ENCODE assay signal across 14 cellular contexts in the genomic region with DNA sequence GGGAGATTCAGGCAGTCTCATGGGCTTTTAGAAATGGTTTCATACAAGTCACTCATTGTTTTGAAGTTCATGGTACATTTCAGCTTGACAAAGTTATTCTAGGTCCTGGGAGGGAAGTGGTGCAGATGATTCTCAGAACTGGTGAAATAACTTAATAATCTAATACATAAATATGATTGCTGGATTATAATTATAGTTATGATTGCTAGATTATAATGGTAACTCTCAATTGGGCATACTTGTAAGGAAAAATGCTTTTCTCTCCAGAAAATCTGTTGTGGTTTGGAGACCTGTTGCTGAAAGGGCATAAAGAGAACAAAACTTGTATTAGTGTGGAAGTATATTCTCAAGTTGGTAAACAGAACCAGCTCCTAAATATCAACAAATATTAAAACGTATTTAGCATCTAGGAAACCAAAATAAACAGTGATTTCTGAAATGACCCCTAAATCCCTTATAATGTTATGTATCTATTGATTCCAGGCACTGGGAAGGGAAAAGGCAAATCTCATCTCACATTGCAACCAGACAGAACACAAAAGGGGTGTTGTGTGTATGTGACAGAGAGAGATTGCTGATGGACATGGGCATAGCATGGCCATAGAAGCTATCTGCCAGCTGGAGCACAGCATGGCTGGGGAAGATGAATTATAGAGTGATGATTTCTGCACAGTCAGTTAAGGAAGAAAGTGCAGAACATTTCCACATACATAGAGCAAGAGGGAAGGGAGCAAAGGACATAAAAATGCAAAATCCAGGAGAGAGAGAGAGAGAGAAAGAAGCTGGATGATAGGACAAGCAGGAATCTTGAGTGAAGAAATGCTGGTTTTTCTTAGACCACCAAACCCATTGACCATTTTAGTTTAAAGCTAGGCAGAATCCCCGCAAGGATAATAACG.
DNase-seq lines count a peak whose midpoint lies in the region; ATAC-seq and TF ChIP-seq lines count a peak whose summit lies in the region.
"Had no signal": no experiment of that assay in that cellular context is flagged by ENCODE, and none has a peak within 500 bp of the region (broad histone marks: within the 10 kb centered on the region; RNA-seq: fewer than 3 reads in every experiment).

No MANE protein-coding gene starts in this region.

- ATAC-seq in heart right ventricle = no peak
- no peak for ATAC-seq in left cardiac atrium
- ATAC-seq in T-helper 17 cell = no peak
- no peak for ATAC-seq in activated CD4-positive, CD25-positive, alpha-beta regulatory T cell treated with anti-CD3 and anti-CD28 coated beads, Interleukin-2, amount 50 U/mL, for 24 hours
- ATAC-seq in foreskin keratinocyte = no peak

- peaks cover 21% of the 10 kb centered on the region for H3K4me1 Mint-ChIP-seq in T-helper 17 cell

- H3F3A ChIP-seq in smooth muscle cell (ENCODE audit: low read depth) = no peaks in the 10 kb centered on the region

- H3K79me2 ChIP-seq in smooth muscle cell (ENCODE audit: low read depth) = no peaks in the 10 kb centered on the region

- H3K4me3 ChIP-seq in heart right ventricle = no peak overlapping the region
- no peak overlapping the region for H3K4me3 ChIP-seq in smooth muscle cell
- H3K4me3 ChIP-seq in thyroid gland (replicated peaks in 1 of 3) = no peak overlapping the region
- H3K4me3 ChIP-seq: ascending aorta had no signal

- H3K9ac ChIP-seq in smooth muscle cell (ENCODE audit: low read depth) = no peak overlapping the region

- peaks cover 21% of the 10 kb centered on the region for H3K36me3 Mint-ChIP-seq in T-helper 17 cell (ENCODE audit: low read depth)

- TF ChIP-seq CTCF in heart right ventricle (IDR thresholded peaks at IDR 0.05) = no peak
- TF ChIP-seq CTCF in smooth muscle cell (IDR thresholded peaks at IDR 0.05; ENCODE audit: borderline replicate concordance, insufficient read depth, poor library complexity, severe bottlenecking) = no peak
- no peak for TF ChIP-seq CTCF in thyroid gland (IDR thresholded peaks at IDR 0.05)
- no peak for TF ChIP-seq CTCF in foreskin keratinocyte (conservative IDR thresholded peaks at IDR 0.05)

- no peaks in the 10 kb centered on the region for H3K9me3 ChIP-seq in heart right ventricle
- no peaks in the 10 kb centered on the region for H3K9me3 ChIP-seq in T-helper 17 cell (ENCODE audit: control insufficient read depth, low read length, poor library complexity, severe bottlenecking)
- no peaks in the 10 kb centered on the region for H3K9me3 ChIP-seq in smooth muscle cell (replicated peaks; ENCODE audit: low read depth)
- no peaks in the 10 kb centered on the region for H3K9me3 ChIP-seq in thyroid gland
- H3K9me3 ChIP-seq: ascending aorta had no signal

- DNase-seq in heart right ventricle = no peak
- DNase-seq in left cardiac atrium = no peak
- DNase-seq in T-helper 17 cell = no peak
- DNase-seq in foreskin melanocyte = peak; percentile 74
- no peak for DNase-seq in smooth muscle cell (lab: John Stamatoyannopoulos, UW; ENCODE audit: unreplicated experiment)
- DNase-seq in thyroid gland = no peak
- DNase-seq in foreskin keratinocyte = no peak
- DNase-seq: activated CD4-positive, alpha-beta T cell treated with anti-CD3 and anti-CD28 coated beads for 4 hours; activated CD8-positive, alpha-beta memory T cell treated with anti-CD3 and anti-CD28 coated beads, Interleukin-2, amount 50 U/mL, for 4 hours; activated naive CD4-positive, alpha-beta T cell treated with Interleukin-2 at 50 U/mL for 16 hours; cortex of kidney; mesendoderm had no signal

- no peak overlapping the region for H2AFZ ChIP-seq in smooth muscle cell (ENCODE audit: low read depth)

- H3K4me1 ChIP-seq in heart right ventricle (peaks cover 0 to 34% (median 23%) of the 10 kb centered on the region in 9 donors), smooth muscle cell (ENCODE audit: low read depth) (peaks cover 6% of the 10 kb centered on the region), thyroid gland (peaks cover 18 to 20% of the 10 kb centered on the region in 2 donors), foreskin keratinocyte (peaks cover 8% of the 10 kb centered on the region)

- peak overlapping the region in 6 of 10 donors; percentile 3 to 75 (median 44) for H3K27ac ChIP-seq in heart right ventricle
- no peak overlapping the region for H3K27ac ChIP-seq in smooth muscle cell (ENCODE audit: low read depth)
- H3K27ac ChIP-seq in thyroid gland = no peak overlapping the region
- H3K27ac ChIP-seq in foreskin keratinocyte = no peak overlapping the region

- no peaks in the 10 kb centered on the region for H3K27me3 Mint-ChIP-seq in T-helper 17 cell

- WGBS in heart right ventricle, 2 donors = 68 to 79% methylated on average over 3 of the region's 3 CpGs
- 82% methylated on average over 3 of the region's 3 CpGs for WGBS in smooth muscle cell (ENCODE audit: low lambda C conversion rate)
- WGBS in thyroid gland, 2 donors = 75 to 90% methylated on average over 3 of the region's 3 CpGs

- no peak for TF ChIP-seq POLR2A in thyroid gland (IDR thresholded peaks at IDR 0.05)

- H3K4me2 ChIP-seq in smooth muscle cell = peak overlapping the region; percentile 6

- peak overlapping the region; percentile 51 for H3K27ac Mint-ChIP-seq in T-helper 17 cell

- no peak overlapping the region for H3K4me3 Mint-ChIP-seq in T-helper 17 cell

- peaks cover 0 to 40% (median 0%) of the 10 kb centered on the region in 9 donors for H3K36me3 ChIP-seq in heart right ventricle
- H3K36me3 ChIP-seq in smooth muscle cell (ENCODE audit: low read depth) = no peaks in the 10 kb centered on the region
- no peaks in the 10 kb centered on the region for H3K36me3 ChIP-seq in thyroid gland

- intact Hi-C loops in heart right ventricle (cut with DNase I) = no loop called here
- intact Hi-C loops in left cardiac atrium (cut with DNase I) = no loop called here
- intact Hi-C loops in thyroid gland (cut with DNase I) = no loop called here

- no peaks in the 10 kb centered on the region for H4K20me1 ChIP-seq in smooth muscle cell (ENCODE audit: low read depth)

- H3K27me3 ChIP-seq in heart right ventricle (no peaks in the 10 kb centered on the region), smooth muscle cell (ENCODE audit: low read depth) (no peaks in the 10 kb centered on the region), thyroid gland (no peaks in the 10 kb centered on the region), foreskin keratinocyte (no peaks in the 10 kb centered on the region)
- H3K27me3 ChIP-seq: ascending aorta had no signal

Comparison
In these comparisons a context has a peak if more than half of its experiments do, and no peak if none do; other contexts are left out.
1. H3K27ac ChIP-seq: peak in heart right ventricle (6 of 10); none in smooth muscle cell (single experiment), thyroid gland (0 of 3) and foreskin keratinocyte (single experiment).